In the genomic region with DNA sequence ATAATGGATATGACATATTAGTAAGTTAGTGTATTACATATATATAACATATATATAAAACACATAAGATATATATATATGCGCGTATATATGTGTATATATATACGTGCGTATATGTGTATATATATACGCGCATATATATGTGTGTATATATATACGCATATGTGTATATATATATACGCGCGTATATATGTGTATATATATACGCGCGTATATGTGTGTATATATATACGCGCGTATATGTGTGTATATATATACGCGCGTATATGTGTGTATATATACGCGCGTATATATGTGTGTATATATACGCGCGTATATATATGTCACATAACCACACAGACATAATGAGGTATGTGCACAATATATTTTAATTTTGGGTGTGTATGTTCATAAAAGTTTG, we compare ENCODE assay signal across 33 cellular contexts.
"Had no signal": no experiment of that assay in that cellular context is flagged by ENCODE, and none has a peak within 500 bp of the region (broad histone marks: within the 10 kb centered on the region; RNA-seq: fewer than 3 reads in every experiment).

No MANE protein-coding gene starts in this region.

- H3K27ac ChIP-seq: adrenal gland, ascending aorta, breast epithelium, cardiac muscle cell, coronary artery, dorsolateral prefrontal cortex, esophagus muscularis mucosa, gastroesophageal sphincter, heart right ventricle, WERI-Rb-1 had no signal

- ATAC-seq: activated CD4-positive, alpha-beta T cell treated with anti-CD3 and anti-CD28 coated beads for 36 hours; activated CD4-positive, CD25-positive, alpha-beta regulatory T cell treated with anti-CD3 and anti-CD28 coated beads, Interleukin-2, amount 50 U/mL, for 24 hours; activated CD8-positive, alpha-beta memory T cell treated with anti-CD3 and anti-CD28 coated beads, Interleukin-2, amount 10 ng/mL, durations not matched to agents 7 days and 5 days; activated CD8-positive, alpha-beta T cell treated with anti-CD3 and anti-CD28 coated beads, Interleukin-2, amount 10 ng/mL, durations not matched to agents 7 days and 5 days; activated naive CD8-positive, alpha-beta T cell treated with anti-CD3 and anti-CD28 coated beads, Interleukin-2, amount 50 U/mL, for 24 hours; gastroesophageal sphincter; heart right ventricle; T-helper 17 cell had no signal

- H3K4me1 ChIP-seq: adrenal gland, ascending aorta, breast epithelium, esophagus muscularis mucosa, gastroesophageal sphincter, heart right ventricle had no signal

- H3K4me3 ChIP-seq: adrenal gland, ascending aorta, breast epithelium, cardiac muscle cell, coronary artery, dorsolateral prefrontal cortex, esophagus muscularis mucosa, gastroesophageal sphincter, heart right ventricle had no signal

- DNase-seq: activated B cell treated with CpG ODN at 0.5 μM for 24 hours; activated CD4-positive, alpha-beta memory T cell treated with anti-CD3 and anti-CD28 coated beads for 36 hours; activated CD4-positive, alpha-beta T cell treated with anti-CD3 and anti-CD28 coated beads for 36 hours; activated CD4-positive, alpha-beta T cell treated with anti-CD3 and anti-CD28 coated beads, Interleukin-2, amount 10 ng/mL, durations not matched to agents 24 days and 14 days; activated CD8-positive, alpha-beta memory T cell treated with anti-CD3 and anti-CD28 coated beads, Interleukin-2, amount 10 ng/mL, durations not matched to agents 7 days and 5 days; activated CD8-positive, alpha-beta memory T cell treated with anti-CD3 and anti-CD28 coated beads, Interleukin-2, amount 50 U/mL, for 4 hours; activated CD8-positive, alpha-beta T cell treated with anti-CD3 and anti-CD28 coated beads, Interleukin-2, amount 10 ng/mL, durations not matched to agents 7 days and 5 days; activated effector memory CD4-positive, alpha-beta T cell treated with anti-CD3 and anti-CD28 coated beads, Interleukin-2, amount 50 U/mL, for 16 hours; activated naive CD4-positive, alpha-beta T cell treated with anti-CD3 and anti-CD28 coated beads for 36 hours; activated naive CD8-positive, alpha-beta T cell treated with anti-CD3 and anti-CD28 coated beads for 36 hours; activated naive CD8-positive, alpha-beta T cell treated with anti-CD3 and anti-CD28 coated beads, Interleukin-2, amount 50 U/mL, for 24 hours; activated T-cell treated with anti-CD3 and anti-CD28 coated beads, Interleukin-2, amount 50 U/mL, for 1 hour; activated T-cell treated with anti-CD3 and anti-CD28 coated beads, Interleukin-2, amount 50 U/mL, for 48 hours; adrenal gland; central memory CD4-positive, alpha-beta T cell; cerebellar nuclear complex; dorsolateral prefrontal cortex; effector memory CD4-positive, alpha-beta T cell; endodermal cell; erythroblast; foreskin melanocyte; heart right ventricle; T-helper 1 cell; T-helper 17 cell; T1000; WERI-Rb-1 had no signal

- H3K9me3 ChIP-seq: adrenal gland, ascending aorta, esophagus muscularis mucosa, gastroesophageal sphincter had no signal

- H3K27me3 ChIP-seq: adrenal gland, ascending aorta, breast epithelium, cardiac muscle cell, dorsolateral prefrontal cortex, esophagus muscularis mucosa, gastroesophageal sphincter, heart right ventricle had no signal

- H3K36me3 ChIP-seq: adrenal gland, ascending aorta, breast epithelium, cardiac muscle cell, esophagus muscularis mucosa, gastroesophageal sphincter, heart right ventricle, WERI-Rb-1 had no signal
